1 cellular context compared by ENCODE assay signal in genomic region chr11:67468835-67469811, GRCh38.
A peak's percentile ranks its signal among the peaks of the same experiment; 100 is the strongest.
TF ChIP-seq lines count a peak whose summit lies in the region.

Gene TMEM134 (minus strand): TSS chr11:67469251. CDS start chr11:67469192, 59 bp downstream.

TF ChIP-seq in HepG2, 621 proteins besides CTCF, POLR2A, EP300 and RAD21 (continued from another document):
- no peak for TF ChIP-seq SMARCE1 (IDR thresholded peaks at IDR 0.05; ENCODE audit: borderline replicate concordance)
- peak; percentile 62; the same call in 1 of the 2 replicates for TF ChIP-seq ZNF614 (CRISPR knock-in tag; IDR thresholded peaks at IDR 0.05; ENCODE audit: borderline replicate concordance)
- no peak for TF ChIP-seq E2F5 (CRISPR knock-in tag; conservative IDR thresholded peaks at IDR 0.05)
- TF ChIP-seq ZNF101 (CRISPR knock-in tag; IDR thresholded peaks at IDR 0.05; ENCODE audit: borderline replicate concordance, low read depth) = no peak
- no peak for TF ChIP-seq SOX6 (IDR thresholded peaks at IDR 0.05)
- no peak for TF ChIP-seq SOX6 (CRISPR knock-in tag; IDR thresholded peaks at IDR 0.05)
- peak; percentile 82 for TF ChIP-seq ZFX (CRISPR knock-in tag; IDR thresholded peaks at IDR 0.05; ENCODE audit: low read depth)
- peak; percentile 72; the same call in 1 of the 2 replicates for TF ChIP-seq ZNF761 (CRISPR knock-in tag; conservative IDR thresholded peaks at IDR 0.05)
- TF ChIP-seq PAWR (CRISPR knock-in tag; IDR thresholded peaks at IDR 0.05; ENCODE audit: borderline replicate concordance) = no peak
- TF ChIP-seq ZNF557 (CRISPR knock-in tag; IDR thresholded peaks at IDR 0.05) = peak; percentile 87; the same call in 1 of the 2 replicates
- peak; percentile 58; the same call in 1 of the 2 replicates for TF ChIP-seq ZFP91 (CRISPR knock-in tag; IDR thresholded peaks at IDR 0.05; ENCODE audit: borderline replicate concordance)
- no peak for TF ChIP-seq U2AF1 (optimal IDR thresholded peaks at IDR 0.05; ENCODE audit: low read depth, low read length)
- TF ChIP-seq, protein P1, sequence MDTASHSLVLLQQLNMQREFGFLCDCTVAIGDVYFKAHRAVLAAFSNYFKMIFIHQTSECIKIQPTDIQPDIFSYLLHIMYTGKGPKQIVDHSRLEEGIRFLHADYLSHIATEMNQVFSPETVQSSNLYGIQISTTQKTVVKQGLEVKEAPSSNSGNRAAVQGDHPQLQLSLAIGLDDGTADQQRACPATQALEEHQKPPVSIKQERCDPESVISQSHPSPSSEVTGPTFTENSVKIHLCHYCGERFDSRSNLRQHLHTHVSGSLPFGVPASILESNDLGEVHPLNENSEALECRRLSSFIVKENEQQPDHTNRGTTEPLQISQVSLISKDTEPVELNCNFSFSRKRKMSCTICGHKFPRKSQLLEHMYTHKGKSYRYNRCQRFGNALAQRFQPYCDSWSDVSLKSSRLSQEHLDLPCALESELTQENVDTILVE (CRISPR knock-in tag; IDR thresholded peaks at IDR 0.05) = peak; percentile 57
- no peak for TF ChIP-seq ZBTB20 (CRISPR knock-in tag; IDR thresholded peaks at IDR 0.05; ENCODE audit: borderline replicate concordance, low read depth)
- peak; percentile 55; the same call in 1 of the 2 replicates for TF ChIP-seq KDM5A (IDR thresholded peaks at IDR 0.05; ENCODE audit: borderline replicate concordance, low read length)
- TF ChIP-seq, protein P2, sequence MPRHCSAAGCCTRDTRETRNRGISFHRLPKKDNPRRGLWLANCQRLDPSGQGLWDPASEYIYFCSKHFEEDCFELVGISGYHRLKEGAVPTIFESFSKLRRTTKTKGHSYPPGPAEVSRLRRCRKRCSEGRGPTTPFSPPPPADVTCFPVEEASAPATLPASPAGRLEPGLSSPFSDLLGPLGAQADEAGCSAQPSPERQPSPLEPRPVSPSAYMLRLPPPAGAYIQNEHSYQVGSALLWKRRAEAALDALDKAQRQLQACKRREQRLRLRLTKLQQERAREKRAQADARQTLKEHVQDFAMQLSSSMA (CRISPR knock-in tag; IDR thresholded peaks at IDR 0.05) = peak; percentile 40; the same call in 1 of the 2 replicates
- no peak for TF ChIP-seq ONECUT2 (CRISPR knock-in tag; IDR thresholded peaks at IDR 0.05)
- TF ChIP-seq CBX2 (IDR thresholded peaks at IDR 0.05; ENCODE audit: low read depth, low read length) = no peak
- TF ChIP-seq CBX2 (CRISPR knock-in tag; IDR thresholded peaks at IDR 0.05; ENCODE audit: low read depth) = no peak
- TF ChIP-seq UBTF (CRISPR knock-in tag; IDR thresholded peaks at IDR 0.05) = peak; percentile 81
- TF ChIP-seq ADNP (CRISPR knock-in tag; IDR thresholded peaks at IDR 0.05) = peak; percentile 23; the same call in 1 of the 2 replicates
- no peak for TF ChIP-seq FOXK2 (IDR thresholded peaks at IDR 0.05)
- TF ChIP-seq ZNF616 (CRISPR knock-in tag; IDR thresholded peaks at IDR 0.05; ENCODE audit: low read depth) = peak; percentile 62
- TF ChIP-seq, protein P3, sequence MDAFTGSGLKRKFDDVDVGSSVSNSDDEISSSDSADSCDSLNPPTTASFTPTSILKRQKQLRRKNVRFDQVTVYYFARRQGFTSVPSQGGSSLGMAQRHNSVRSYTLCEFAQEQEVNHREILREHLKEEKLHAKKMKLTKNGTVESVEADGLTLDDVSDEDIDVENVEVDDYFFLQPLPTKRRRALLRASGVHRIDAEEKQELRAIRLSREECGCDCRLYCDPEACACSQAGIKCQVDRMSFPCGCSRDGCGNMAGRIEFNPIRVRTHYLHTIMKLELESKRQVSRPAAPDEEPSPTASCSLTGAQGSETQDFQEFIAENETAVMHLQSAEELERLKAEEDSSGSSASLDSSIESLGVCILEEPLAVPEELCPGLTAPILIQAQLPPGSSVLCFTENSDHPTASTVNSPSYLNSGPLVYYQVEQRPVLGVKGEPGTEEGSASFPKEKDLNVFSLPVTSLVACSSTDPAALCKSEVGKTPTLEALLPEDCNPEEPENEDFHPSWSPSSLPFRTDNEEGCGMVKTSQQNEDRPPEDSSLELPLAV (CRISPR knock-in tag; conservative IDR thresholded peaks at IDR 0.05; ENCODE audit: low read depth) = no peak
- peak; percentile 84 for TF ChIP-seq GATAD1 (CRISPR knock-in tag; IDR thresholded peaks at IDR 0.05)
- peak; percentile 79; the same call in 1 of the 2 replicates for TF ChIP-seq GMEB1 (CRISPR knock-in tag; IDR thresholded peaks at IDR 0.05; ENCODE audit: borderline replicate concordance)
- peak; percentile 73; the same call in 1 of the 2 replicates for TF ChIP-seq SAFB2 (CRISPR knock-in tag; IDR thresholded peaks at IDR 0.05; ENCODE audit: borderline replicate concordance, low read depth)
- TF ChIP-seq, protein P4, sequence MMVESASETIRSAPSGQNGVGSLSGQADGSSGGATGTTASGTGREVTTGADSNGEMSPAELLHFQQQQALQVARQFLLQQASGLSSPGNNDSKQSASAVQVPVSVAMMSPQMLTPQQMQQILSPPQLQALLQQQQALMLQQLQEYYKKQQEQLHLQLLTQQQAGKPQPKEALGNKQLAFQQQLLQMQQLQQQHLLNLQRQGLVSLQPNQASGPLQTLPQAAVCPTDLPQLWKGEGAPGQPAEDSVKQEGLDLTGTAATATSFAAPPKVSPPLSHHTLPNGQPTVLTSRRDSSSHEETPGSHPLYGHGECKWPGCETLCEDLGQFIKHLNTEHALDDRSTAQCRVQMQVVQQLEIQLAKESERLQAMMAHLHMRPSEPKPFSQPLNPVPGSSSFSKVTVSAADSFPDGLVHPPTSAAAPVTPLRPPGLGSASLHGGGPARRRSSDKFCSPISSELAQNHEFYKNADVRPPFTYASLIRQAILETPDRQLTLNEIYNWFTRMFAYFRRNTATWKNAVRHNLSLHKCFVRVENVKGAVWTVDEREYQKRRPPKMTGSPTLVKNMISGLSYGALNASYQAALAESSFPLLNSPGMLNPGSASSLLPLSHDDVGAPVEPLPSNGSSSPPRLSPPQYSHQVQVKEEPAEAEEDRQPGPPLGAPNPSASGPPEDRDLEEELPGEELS (CRISPR knock-in tag; IDR thresholded peaks at IDR 0.05) = peak; percentile 49; the same call in 1 of the 2 replicates
- TF ChIP-seq, protein P5, sequence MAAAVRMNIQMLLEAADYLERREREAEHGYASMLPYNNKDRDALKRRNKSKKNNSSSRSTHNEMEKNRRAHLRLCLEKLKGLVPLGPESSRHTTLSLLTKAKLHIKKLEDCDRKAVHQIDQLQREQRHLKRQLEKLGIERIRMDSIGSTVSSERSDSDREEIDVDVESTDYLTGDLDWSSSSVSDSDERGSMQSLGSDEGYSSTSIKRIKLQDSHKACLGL (CRISPR knock-in tag; IDR thresholded peaks at IDR 0.05) = peak; percentile 20; the same call in 1 of the 2 replicates
- peak in 1 of 2 experiments; percentile 77; a peak in 2 of 4 replicates for TF ChIP-seq KLF16 (CRISPR knock-in tag; IDR thresholded peaks at IDR 0.05)
- TF ChIP-seq ZNF737 (CRISPR knock-in tag; IDR thresholded peaks at IDR 0.05; ENCODE audit: borderline replicate concordance) = no peak
- TF ChIP-seq NCOA2 (CRISPR knock-in tag; IDR thresholded peaks at IDR 0.05) = peak; percentile 50; the same call in 1 of the 2 replicates
- TF ChIP-seq ZFP62 (CRISPR knock-in tag; IDR thresholded peaks at IDR 0.05) = no peak
- TF ChIP-seq, protein P6, sequence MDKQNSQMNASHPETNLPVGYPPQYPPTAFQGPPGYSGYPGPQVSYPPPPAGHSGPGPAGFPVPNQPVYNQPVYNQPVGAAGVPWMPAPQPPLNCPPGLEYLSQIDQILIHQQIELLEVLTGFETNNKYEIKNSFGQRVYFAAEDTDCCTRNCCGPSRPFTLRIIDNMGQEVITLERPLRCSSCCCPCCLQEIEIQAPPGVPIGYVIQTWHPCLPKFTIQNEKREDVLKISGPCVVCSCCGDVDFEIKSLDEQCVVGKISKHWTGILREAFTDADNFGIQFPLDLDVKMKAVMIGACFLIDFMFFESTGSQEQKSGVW (CRISPR knock-in tag; IDR thresholded peaks at IDR 0.05; ENCODE audit: borderline replicate concordance) = 0 out of 2 replicates have a peak, but pooled peaks have one; percentile 37
- peak; percentile 48; the same call in 1 of the 2 replicates for TF ChIP-seq ZNF329 (CRISPR knock-in tag; IDR thresholded peaks at IDR 0.05; ENCODE audit: low read depth)
- TF ChIP-seq ZNF589 (CRISPR knock-in tag; conservative IDR thresholded peaks at IDR 0.05) = no peak
- TF ChIP-seq TEAD3 (CRISPR knock-in tag; optimal IDR thresholded peaks at IDR 0.05; ENCODE audit: borderline replicate concordance) = peak; percentile 65
- TF ChIP-seq FOXO4 (CRISPR knock-in tag; conservative IDR thresholded peaks at IDR 0.05) = 0 out of 2 replicates have a peak, but pooled peaks have one; percentile 39
- TF ChIP-seq RBM22 (optimal IDR thresholded peaks at IDR 0.05; ENCODE audit: low read length) = no peak
- 0 out of 2 replicates have a peak, but pooled peaks have one; percentile 24 for TF ChIP-seq BATF2 (CRISPR knock-in tag; IDR thresholded peaks at IDR 0.05)
- no peak for TF ChIP-seq SETDB1 (CRISPR knock-in tag; IDR thresholded peaks at IDR 0.05; ENCODE audit: borderline replicate concordance)
- peak; percentile 41; the same call in 1 of the 2 replicates for TF ChIP-seq ZC3H13 (CRISPR knock-in tag; IDR thresholded peaks at IDR 0.05)
- peak; percentile 58; the same call in 1 of the 2 replicates for TF ChIP-seq JUND (CRISPR knock-in tag; IDR thresholded peaks at IDR 0.05)
TF ChIP-seq in HepG2: peak in this region for 208.
